11 cellular contexts compared by ENCODE assay signal in genomic region chr15:75695206-75695605, GRCh38. TPM values are rescaled to one million over a fixed set of nuclear protein-coding genes. Genes with fewer than 3 reads are reported as not detected.
DNase-seq lines count a peak whose midpoint lies in the region; ATAC-seq, FAIRE-seq and TF ChIP-seq lines count a peak whose summit lies in the region.
"Had no signal": no experiment of that assay in that cellular context is flagged by ENCODE, and none has a peak within 500 bp of the region (broad histone marks: within the 10 kb centered on the region; RNA-seq: fewer than 3 reads in every experiment).

No MANE protein-coding gene starts in this region.

- POLR2A ChIA-PET in GM12878 (lab: Charles Lee) = no interaction called here

- DNase-seq in GM19239 (ENCODE audit: insufficient read length, low spot score) (no peak), GM12878 (ENCODE audit: low read depth, low spot score) (no peak), neuronal stem cell (ENCODE audit: low spot score) (no peak), RKO (ENCODE audit: low spot score) (no peak), GM03348 (ENCODE audit: low spot score) (no peak), NCI-H2029 (lab: John Stamatoyannopoulos, UW) (no peak)
- DNase-seq: activated T-cell treated with anti-CD3 and anti-CD28 coated beads, Interleukin-2, amount 50 U/mL, for 4 hours had no signal

- 0 out of 4 replicates have a peak, but pooled peaks of 1 of the 2 experiments have one; percentile 11 for TF ChIP-seq EP300 in GM12878 (IDR thresholded peaks at IDR 0.05; ENCODE audit: borderline replicate concordance in 1 of 2, control insufficient read depth in 1 of 2, low read depth in 2 of 2, low read length in 2 of 2)

- H2AFZ ChIP-seq in GM12878 (ENCODE audit: control insufficient read depth, low read depth, low read length) (peak overlapping the region; percentile 71), neuronal stem cell (ENCODE audit: low read length) (no peak overlapping the region)

- no peak overlapping the region for H3K23ac ChIP-seq in neuronal stem cell (ENCODE audit: low read depth, low read length, poor library complexity)

- in situ Hi-C loops in GM12878 (cut with MboI) = no loop called here

- no peak overlapping the region for H3K4ac ChIP-seq in neuronal stem cell (ENCODE audit: low read length)

- TF ChIP-seq POLR2A in GM12878 (IDR thresholded peaks at IDR 0.05; ENCODE audit: low read depth, low read length) = no peak

- peak overlapping the region; percentile 30 for H2BK15ac ChIP-seq in neuronal stem cell (ENCODE audit: low read length)

- H3K36me3 ChIP-seq in BLaER1 = no peaks in the 10 kb centered on the region
- no peaks in the 10 kb centered on the region for H3K36me3 ChIP-seq in GM12878 (ENCODE audit: control insufficient read depth in 2 of 2, insufficient read depth in 2 of 2, low read length in 1 of 2)
- no peaks in the 10 kb centered on the region for H3K36me3 ChIP-seq in neuronal stem cell (replicated peaks in 1 of 2; ENCODE audit: control insufficient read depth in 2 of 2, insufficient read depth in 2 of 2, low read length in 2 of 2)
- H3K36me3 ChIP-seq: ovary had no signal

- WGBS in GM12878 (ENCODE audit: insufficient coverage, insufficient replicate concordance, low lambda C conversion rate, missing lambda C conversion rate) = 76% methylated on average over 3 of the region's 6 CpGs
- WGBS in neuronal stem cell (ENCODE audit: extremely low coverage in 2 of 2, insufficient read length in 2 of 2, insufficient replicate concordance in 1 of 2), 2 donors = no CpG with 5 or more reads among the region's 6 CpGs

- H4K8ac ChIP-seq in neuronal stem cell (ENCODE audit: low read depth, low read length) = no peak overlapping the region

- H4K91ac ChIP-seq in neuronal stem cell (ENCODE audit: low read depth, low read length, poor library complexity) = no peak overlapping the region

- H3K4me3 ChIP-seq in BLaER1 = 0 out of 2 replicates have a peak overlapping the region, but pooled peaks have one; percentile 0
- no peak overlapping the region for H3K4me3 ChIP-seq in GM12878
- H3K4me3 ChIP-seq in neuronal stem cell (ENCODE audit: low read length in 2 of 2) = no peak overlapping the region
- H3K4me3 ChIP-seq: ovary had no signal

- intact Hi-C loops in GM12878 (cut with micrococcal nuclease; ENCODE audit: unreplicated experiment) = no loop called here

- peak overlapping the region; percentile 75 for H2AK5ac ChIP-seq in neuronal stem cell (ENCODE audit: low read depth, low read length)

- peak overlapping the region; percentile 41 for H2BK12ac ChIP-seq in neuronal stem cell (ENCODE audit: low read length)

- RAD21 ChIA-PET in GM12878 (lab: Charles Lee; ENCODE audit: unreplicated experiment) = interaction anchor here (1.1 to 1.5 kb wide), 3 partner anchors 23 to 55 kb away, joined by 3 to 6 read pairs (median 3); partner anchors contain the start of gene IMP3

- peak; percentile 76 for FAIRE-seq in GM19239 (lab: Jason Lieb, UNC)
- no peak for FAIRE-seq in GM12878 (lab: Jason Lieb, UNC)

- no peak for TF ChIP-seq CTCF in GM12878 (IDR thresholded peaks at IDR 0.05 in 2 of 3, conservative IDR thresholded peaks at IDR 0.05 in 1 of 3; ENCODE audit: control insufficient read depth in 2 of 3, extremely low read depth in 1 of 3, insufficient read depth in 1 of 3, low read depth in 3 of 3, low read length in 3 of 3)

- H3K9ac ChIP-seq in BLaER1 = peak overlapping the region; percentile 68; the same call in 1 of the 2 replicates
- H3K9ac ChIP-seq in GM12878 (ENCODE audit: control insufficient read depth, insufficient read depth, low read length) = peak overlapping the region; percentile 46
- no peak overlapping the region for H3K9ac ChIP-seq in neuronal stem cell (ENCODE audit: low read depth, low read length, poor library complexity)

- H4K20me1 ChIP-seq in BLaER1 (no peaks in the 10 kb centered on the region), GM12878 (ENCODE audit: control insufficient read depth, insufficient read depth) (no peaks in the 10 kb centered on the region)

- no peaks in the 10 kb centered on the region for H3K79me2 ChIP-seq in GM12878 (ENCODE audit: control insufficient read depth, insufficient read depth, low read length)

- TF ChIP-seq RAD21 in GM12878 (IDR thresholded peaks at IDR 0.05; ENCODE audit: insufficient read depth, low read depth, low read length) = no peak

- H2BK120ac ChIP-seq in neuronal stem cell (ENCODE audit: low read depth, low read length) = peak overlapping the region; percentile 61

- peak; percentile 25 for ATAC-seq in GM12878
- no peak for ATAC-seq in HG03432 (IDR thresholded peaks at IDR 0.05; ENCODE audit: unreplicated experiment)
- ATAC-seq: activated T-cell treated with anti-CD3 and anti-CD28 coated beads, Interleukin-2, amount 50 U/mL, for 4 hours had no signal

- peaks cover 4% of the 10 kb centered on the region for H3K79me1 ChIP-seq in neuronal stem cell (ENCODE audit: low read depth, low read length)

- no peak overlapping the region for H3K14ac ChIP-seq in neuronal stem cell (ENCODE audit: low read length)

- H3K27ac ChIP-seq in BLaER1 = peak overlapping the region; percentile 84
- H3K27ac ChIP-seq in GM12878 (ENCODE audit: control insufficient read depth, insufficient read depth) = peak overlapping the region; percentile 70
- H3K27ac ChIP-seq in neuronal stem cell (replicated peaks; ENCODE audit: low read length) = no peak overlapping the region
- H3K27ac ChIP-seq: ovary had no signal

- SMC1A ChIA-PET in GM12878 (lab: Charles Lee; ENCODE audit: uncharacterized antibody, unreplicated experiment) = no interaction called here

- H3K4me1 ChIP-seq in BLaER1 (peaks cover 97% of the 10 kb centered on the region), GM12878 (ENCODE audit: control insufficient read depth, insufficient read depth, low read length) (peaks cover 43% of the 10 kb centered on the region), neuronal stem cell (ENCODE audit: control insufficient read depth in 2 of 2, insufficient read depth in 1 of 2, low read depth in 1 of 2, low read length in 2 of 2) (peaks cover 19 to 26% of the 10 kb centered on the region in 2 donors)

- H3K27me3 ChIP-seq in BLaER1 (no peaks in the 10 kb centered on the region), GM12878 (replicated peaks in 1 of 2; ENCODE audit: control insufficient read depth in 2 of 2, insufficient read depth in 2 of 2, low read length in 1 of 2) (no peaks in the 10 kb centered on the region), neuronal stem cell (ENCODE audit: control insufficient read depth in 3 of 3, insufficient read depth in 3 of 3, low read depth in 1 of 3, low read length in 3 of 3) (peaks cover 0 to 12% (median 0%) of the 10 kb centered on the region in 3 experiments)
- H3K27me3 ChIP-seq: ovary had no signal

- no TSS peak for BruUV-seq in GM12878 (replicated peaks; lab: Mats Ljungman, UMichigan)

- CTCF ChIA-PET in GM12878 (lab: Yijun Ruan, JAX) = interaction anchor here (0.8 to 1.7 kb wide), 3 partner anchors 9 to 107 kb away, joined by 4 to 12 read pairs (median 6); no protein-coding TSS in a partner anchor

- peak overlapping the region; percentile 64 for H3K18ac ChIP-seq in neuronal stem cell (ENCODE audit: low read length)

- peak overlapping the region; percentile 94 for H3K4me2 ChIP-seq in BLaER1
- peak overlapping the region; percentile 50; the same call in 1 of the 2 replicates for H3K4me2 ChIP-seq in GM12878 (ENCODE audit: control insufficient read depth, insufficient read depth)
- H3K4me2 ChIP-seq in neuronal stem cell (ENCODE audit: insufficient read depth, low read length, poor library complexity, severe bottlenecking) = peak overlapping the region; percentile 23

- H3K9me3 ChIP-seq in BLaER1 = no peaks in the 10 kb centered on the region
- H3K9me3 ChIP-seq in GM12878 (replicated peaks; ENCODE audit: control insufficient read depth, insufficient read depth, low read length) = no peaks in the 10 kb centered on the region
- H3K9me3 ChIP-seq in neuronal stem cell (replicated peaks in 1 of 2; ENCODE audit: control insufficient read depth in 2 of 2, insufficient read depth in 1 of 2, low read depth in 1 of 2, low read length in 2 of 2) = no peaks in the 10 kb centered on the region
- H3K9me3 ChIP-seq: ovary had no signal

- H2BK5ac ChIP-seq in neuronal stem cell (ENCODE audit: low read length) = peak overlapping the region; percentile 24

RNA-seq across cellular contexts. Expression of gene CSPG4, which starts 17.4 kb away (rescaled TPM):
- total RNA-seq in GM12878 (2013; cell fraction: nucleolus; rRNA removed) = 2.2 and 2.5 TPM in 2 replicates
- total RNA-seq in GM12878 (2014; rRNA removed) = 1.9 and 2.2 TPM in 2 replicates
- 0.74 and 0.81 TPM in 2 replicates for total RNA-seq in GM12878 (2014; rRNA removed; fragmentation: Illumina TruSeq; extraction: Trizol)
- 2.0 and 2.2 TPM in 2 replicates for total RNA-seq in GM12878 (2021)
- polyA plus RNA-seq in GM12878 (2011; ENCODE audit: low read depth) = 0.13 TPM
- polyA plus RNA-seq in GM12878 (2011; rRNA removed) = 0.06 and 0.15 TPM in 2 replicates
- 0.18 and 0.27 TPM in 2 replicates for polyA plus RNA-seq in GM12878 (2011; cell fraction: cytosol; rRNA removed)
- 1.2 and 1.3 TPM in 2 replicates for polyA plus RNA-seq in GM12878 (2011; cell fraction: nucleus; rRNA removed)
- 0.46 and 0.49 TPM in 2 replicates for polyA plus RNA-seq in GM12878 (2012)
- polyA plus RNA-seq in GM12878 (2014; fragmentation: Illumina TruSeq; extraction: Trizol) = 0.10 and 0.25 TPM in 2 replicates
- polyA plus RNA-seq in GM12878 (2014; fragmentation: Nextera tagmentation; extraction: Ambion mirVana) = under 1 TPM; 0.02 to 0.03 TPM
- 0.96 and 1.3 TPM in 2 replicates for polyA plus RNA-seq in GM12878 (2014; rRNA removed)
- under 1 TPM; 0.72 to 0.95 TPM for polyA plus RNA-seq in GM12878 (2016; fragmentation: Nextera tagmentation; extraction: Ambion mirVana)
- 0.37 and 0.82 TPM in 2 replicates for polyA minus RNA-seq in GM12878 (2011; rRNA and poly(A)+ RNA removed)
- 0.67 and 0.73 TPM in 2 replicates for polyA minus RNA-seq in GM12878 (2011; cell fraction: cytosol; rRNA and poly(A)+ RNA removed)
- polyA minus RNA-seq in GM12878 (2011; cell fraction: nucleus; rRNA and poly(A)+ RNA removed) = 0.73 and 1.2 TPM in 2 replicates
- polyA plus RNA-seq in neuronal stem cell (2013, experiment 1 of 2) = 0.11 TPM
- polyA plus RNA-seq in neuronal stem cell (2013, experiment 2 of 2) = 0.10 TPM
- total RNA-seq: T-helper 1 cell treated with Interleukin-12 subunit alpha and Interleukin-12 subunit beta and Interleukin-4 antibody, amounts not matched to agents 30 ng/mL and 1 ng/mL, for 36 hours had no signal

RNA-seq across cellular contexts. Expression of gene SNX33, which starts 47.5 kb away (rescaled TPM):
- total RNA-seq in GM12878 (2013; cell fraction: nucleolus; rRNA removed) = 4.5 and 4.6 TPM in 2 replicates
- total RNA-seq in GM12878 (2014; rRNA removed) (0.45 and 0.76 TPM in 2 replicates), GM12878 (2014; rRNA removed; fragmentation: Illumina TruSeq; extraction: Trizol) (0.18 and 0.40 TPM in 2 replicates), GM12878 (2021) (0.85 and 1.1 TPM in 2 replicates)
- 0.25 TPM for polyA plus RNA-seq in GM12878 (2011; ENCODE audit: low read depth)
- polyA plus RNA-seq in GM12878 (2011; rRNA removed) (1.1 and 1.9 TPM in 2 replicates), GM12878 (2014; fragmentation: Illumina TruSeq; extraction: Trizol) (0.40 and 0.59 TPM in 2 replicates), GM12878 (2014; fragmentation: Nextera tagmentation; extraction: Ambion mirVana) (under 1 TPM; 0.13 to 0.14 TPM), GM12878 (2014; rRNA removed) (0.71 and 0.83 TPM in 2 replicates), GM12878 (2016; fragmentation: Nextera tagmentation; extraction: Ambion mirVana) (under 1 TPM; 0.51 to 0.78 TPM)
- 2.1 and 2.3 TPM in 2 replicates for polyA plus RNA-seq in GM12878 (2011; cell fraction: cytosol; rRNA removed)
- 4.0 and 5.1 TPM in 2 replicates for polyA plus RNA-seq in GM12878 (2011; cell fraction: nucleus; rRNA removed)
- 0.91 and 0.95 TPM in 2 replicates for polyA plus RNA-seq in GM12878 (2012)
- polyA minus RNA-seq in GM12878 (2011; rRNA and poly(A)+ RNA removed) = 3.7 and 6.0 TPM in 2 replicates
- polyA minus RNA-seq in GM12878 (2011; cell fraction: cytosol; rRNA and poly(A)+ RNA removed) = 1.6 TPM in 2 replicates
- polyA minus RNA-seq in GM12878 (2011; cell fraction: nucleus; rRNA and poly(A)+ RNA removed) = 2.7 and 4.2 TPM in 2 replicates
- 9.8 TPM for polyA plus RNA-seq in neuronal stem cell (2013, experiment 1 of 2)
- polyA plus RNA-seq in neuronal stem cell (2013, experiment 2 of 2) = 10.7 TPM

RNA-seq across cellular contexts. Expression of gene IMP3, which starts 55.2 kb away (rescaled TPM):
- 50.0 and 72.4 TPM in 2 replicates for total RNA-seq in GM12878 (2013; cell fraction: nucleolus; rRNA removed)
- total RNA-seq in GM12878 (2014; rRNA removed) (123 and 124 TPM in 2 replicates), GM12878 (2014; rRNA removed; fragmentation: Illumina TruSeq; extraction: Trizol) (47.4 and 53.0 TPM in 2 replicates), GM12878 (2021) (88.3 and 96.2 TPM in 2 replicates)
- polyA plus RNA-seq in GM12878 (2011; ENCODE audit: low read depth) = 29.3 TPM
- polyA plus RNA-seq in GM12878 (2011; rRNA removed) (66.6 and 74.2 TPM in 2 replicates), GM12878 (2014; fragmentation: Illumina TruSeq; extraction: Trizol) (35.1 and 36.9 TPM in 2 replicates), GM12878 (2014; fragmentation: Nextera tagmentation; extraction: Ambion mirVana) (10 to 100 TPM; 13.3 to 34.9 TPM), GM12878 (2014; rRNA removed) (115 and 123 TPM in 2 replicates), GM12878 (2016; fragmentation: Nextera tagmentation; extraction: Ambion mirVana) (100 to 1,000 TPM; 204 to 208 TPM)
- polyA plus RNA-seq in GM12878 (2011; cell fraction: cytosol; rRNA removed) = 102 and 121 TPM in 2 replicates
- polyA plus RNA-seq in GM12878 (2011; cell fraction: nucleus; rRNA removed) = 71.5 and 89.8 TPM in 2 replicates
- polyA plus RNA-seq in GM12878 (2012) = 62.8 and 64.4 TPM in 2 replicates
- 16.2 and 18.3 TPM in 2 replicates for polyA minus RNA-seq in GM12878 (2011; rRNA and poly(A)+ RNA removed)
- 21.6 and 28.9 TPM in 2 replicates for polyA minus RNA-seq in GM12878 (2011; cell fraction: cytosol; rRNA and poly(A)+ RNA removed)
- 30.7 and 54.2 TPM in 2 replicates for polyA minus RNA-seq in GM12878 (2011; cell fraction: nucleus; rRNA and poly(A)+ RNA removed)
- polyA plus RNA-seq in neuronal stem cell (2013, experiment 1 of 2) = 51.8 TPM
- polyA plus RNA-seq in neuronal stem cell (2013, experiment 2 of 2) = 51.5 TPM

Comparison
In these comparisons a context has a peak if more than half of its experiments do, and no peak if none do; other contexts are left out.
1. H3K4me2 ChIP-seq: peak in every context shown above with its lines; median percentile 94 in BLaER1; 50 in GM12878; 23 in neuronal stem cell.